13 cellular contexts compared by ENCODE assay signal in genomic region chr17:76636486-76637206, GRCh38. TPM values are rescaled to one million over a fixed set of nuclear protein-coding genes. Genes with fewer than 3 reads are reported as not detected.
"Had no signal": no experiment of that assay in that cellular context is flagged by ENCODE, and none has a peak within 500 bp of the region (broad histone marks: within the 10 kb centered on the region; RNA-seq: fewer than 3 reads in every experiment).

No MANE protein-coding gene starts in this region.

RNA-seq across cellular contexts. Expression of gene ST6GALNAC1, which starts 6.9 kb away (rescaled TPM):
- total RNA-seq: activated CD8-positive, alpha-beta memory T cell treated with anti-CD3 and anti-CD28 coated beads for 36 hours; activated CD8-positive, alpha-beta memory T cell treated with anti-CD3 and anti-CD28 coated beads, Interleukin-2, amount 10 ng/mL, durations not matched to agents 7 days and 5 days; activated CD8-positive, alpha-beta T cell treated with anti-CD3 and anti-CD28 coated beads, Interleukin-2, amount 10 ng/mL, durations not matched to agents 7 days and 5 days; activated naive CD8-positive, alpha-beta T cell treated with anti-CD3 and anti-CD28 coated beads for 36 hours; chondrocyte; dermis blood vessel endothelial cell; fibroblast of lung; fibroblast of villous mesenchyme; glomerular endothelial cell had no signal
- polyA plus RNA-seq: fibroblast of lung had no signal

RNA-seq across cellular contexts. Expression of gene ST6GALNAC2, which starts 51.0 kb away (rescaled TPM):
- total RNA-seq: activated CD4-positive, alpha-beta T cell treated with anti-CD3 and anti-CD28 coated beads, Interleukin-2, amount 10 ng/mL, durations not matched to agents 24 days and 14 days; activated CD8-positive, alpha-beta memory T cell treated with anti-CD3 and anti-CD28 coated beads for 36 hours; activated CD8-positive, alpha-beta memory T cell treated with anti-CD3 and anti-CD28 coated beads, Interleukin-2, amount 10 ng/mL, durations not matched to agents 7 days and 5 days; activated CD8-positive, alpha-beta T cell treated with anti-CD3 and anti-CD28 coated beads, Interleukin-2, amount 10 ng/mL, durations not matched to agents 7 days and 5 days; activated naive CD4-positive, alpha-beta T cell treated with anti-CD3 and anti-CD28 coated beads for 36 hours; activated naive CD8-positive, alpha-beta T cell treated with anti-CD3 and anti-CD28 coated beads for 36 hours; activated T-helper 1 cell treated with anti-CD3 and anti-CD28 coated beads, Interleukin-12 subunit alpha, Interleukin-12 subunit beta, Interleukin-2, Interleukin-4 antibody, amounts not matched to agents 30 ng/mL and 10 ng/mL and 1 ng/mL, durations not matched to agents 14 hours and 24 hours and 36 hours; T-helper 1 cell treated with Interleukin-12 subunit alpha and Interleukin-12 subunit beta and Interleukin-4 antibody, amounts not matched to agents 30 ng/mL and 1 ng/mL, for 36 hours had no signal
